Comparison of ENCODE assay signal across 25 cellular contexts in genomic region chr9:37778534-37778933, GRCh38. TPM values are rescaled to one million over a fixed set of nuclear protein-coding genes. Genes with fewer than 3 reads are reported as not detected.
DNase-seq lines count a peak whose midpoint lies in the region; ATAC-seq, FAIRE-seq and TF ChIP-seq lines count a peak whose summit lies in the region.
"Had no signal": no experiment of that assay in that cellular context is flagged by ENCODE, and none has a peak within 500 bp of the region (broad histone marks: within the 10 kb centered on the region; RNA-seq: fewer than 3 reads in every experiment).

No MANE protein-coding gene starts in this region.

- TF ChIP-seq CTCF in activated CD8-positive, alpha-beta T cell treated with anti-CD3 and anti-CD28 coated beads for 36 hours (IDR thresholded peaks at IDR 0.05) = no peak
- TF ChIP-seq CTCF in HFFc6 (IDR thresholded peaks at IDR 0.05) (no peak), astrocyte (IDR thresholded peaks at IDR 0.05; ENCODE audit: insufficient read depth, low read depth, low read length) (no peak), GM10248 (IDR thresholded peaks at IDR 0.05; ENCODE audit: control extremely low read depth, extremely low read depth, low read depth, missing control alignments) (no peak)

- no peak overlapping the region for H3K9ac ChIP-seq in astrocyte (ENCODE audit: low read length)

- intact Hi-C loops in activated CD8-positive, alpha-beta T cell treated with anti-CD3 and anti-CD28 coated beads for 36 hours (cut with micrococcal nuclease) = no loop called here

- H3K4me2 ChIP-seq in astrocyte (ENCODE audit: low read length) = no peak overlapping the region
- H3K4me2 ChIP-seq: PC-9 had no signal

- no peak for FAIRE-seq in astrocyte (lab: Jason Lieb, UNC)
- FAIRE-seq: GM19239 had no signal

- peaks cover 63% of the 10 kb centered on the region for H3K36me3 Mint-ChIP-seq in activated CD8-positive, alpha-beta T cell treated with anti-CD3 and anti-CD28 coated beads for 36 hours (ENCODE audit: low read depth)
- H3K36me3 Mint-ChIP-seq in activated CD8-positive, alpha-beta T cell treated with anti-CD3 and anti-CD28 coated beads, Interleukin-2, amount 10 ng/mL, durations not matched to agents 7 days and 5 days (ENCODE audit: low read depth) = peaks cover 70% of the 10 kb centered on the region
- H3K36me3 Mint-ChIP-seq in HFFc6 (ENCODE audit: low read depth) (peaks cover 33% of the 10 kb centered on the region), astrocyte (ENCODE audit: low read depth, unreplicated experiment) (peaks cover 7% of the 10 kb centered on the region)

- POLR2A ChIA-PET in activated CD8-positive, alpha-beta T cell treated with anti-CD3 and anti-CD28 coated beads for 36 hours (lab: Charles Lee) = interaction anchor here (0.8 to 1.4 kb wide), 4 partner anchors 10 to 125 kb away, joined by 3 to 4 read pairs (median 4); no protein-coding TSS in a partner anchor
- POLR2A ChIA-PET in activated CD8-positive, alpha-beta T cell treated with anti-CD3 and anti-CD28 coated beads, Interleukin-2, amount 10 ng/mL, durations not matched to agents 7 days and 5 days (lab: Charles Lee) = no interaction called here
- POLR2A ChIA-PET in GM10248 (lab: Yijun Ruan, JAX) = interaction anchor here (0.7 kb wide), 1 partner anchor 406 kb away, joined by 4 read pairs; no protein-coding TSS in a partner anchor

- no peak for ATAC-seq in activated CD8-positive, alpha-beta T cell treated with anti-CD3 and anti-CD28 coated beads for 36 hours
- no peak for ATAC-seq in activated CD8-positive, alpha-beta T cell treated with anti-CD3 and anti-CD28 coated beads, Interleukin-2, amount 10 ng/mL, durations not matched to agents 7 days and 5 days
- ATAC-seq in HG03565 (IDR thresholded peaks at IDR 0.05; ENCODE audit: unreplicated experiment) = no peak
- ATAC-seq: CD8-positive, alpha-beta T cell had no signal

- H3K27me3 Mint-ChIP-seq in activated CD8-positive, alpha-beta T cell treated with anti-CD3 and anti-CD28 coated beads for 36 hours = no peaks in the 10 kb centered on the region
- H3K27me3 Mint-ChIP-seq in activated CD8-positive, alpha-beta T cell treated with anti-CD3 and anti-CD28 coated beads, Interleukin-2, amount 10 ng/mL, durations not matched to agents 7 days and 5 days (ENCODE audit: low read depth) = no peaks in the 10 kb centered on the region
- H3K27me3 Mint-ChIP-seq in HFFc6 (ENCODE audit: insufficient read depth) = peaks cover 3% of the 10 kb centered on the region
- no peaks in the 10 kb centered on the region for H3K27me3 Mint-ChIP-seq in astrocyte (ENCODE audit: low read depth, unreplicated experiment)
- H3K27me3 Mint-ChIP-seq: B cell had no signal

- peaks cover 3% of the 10 kb centered on the region for H3K4me1 ChIP-seq in astrocyte (ENCODE audit: insufficient read depth, low read length)
- H3K4me1 ChIP-seq: Caco-2 had no signal

- H3K27ac Mint-ChIP-seq in activated CD8-positive, alpha-beta T cell treated with anti-CD3 and anti-CD28 coated beads for 36 hours = peak overlapping the region; percentile 60
- H3K27ac Mint-ChIP-seq in activated CD8-positive, alpha-beta T cell treated with anti-CD3 and anti-CD28 coated beads, Interleukin-2, amount 10 ng/mL, durations not matched to agents 7 days and 5 days = no peak overlapping the region
- H3K27ac Mint-ChIP-seq in HFFc6 (peak overlapping the region; percentile 53), astrocyte (ENCODE audit: unreplicated experiment) (peak overlapping the region; percentile 42)
- H3K27ac Mint-ChIP-seq: B cell; CD8-positive, alpha-beta T cell had no signal

- H3K27ac ChIP-seq in astrocyte (ENCODE audit: low read depth, low read length) (no peak overlapping the region), epithelial cell of prostate (peak overlapping the region; percentile 37)
- H3K27ac ChIP-seq: 22Rv1, C4-2B, PC-9 had no signal

- peaks cover 31% of the 10 kb centered on the region for H3K4me1 Mint-ChIP-seq in activated CD8-positive, alpha-beta T cell treated with anti-CD3 and anti-CD28 coated beads for 36 hours (ENCODE audit: low read depth)
- H3K4me1 Mint-ChIP-seq in activated CD8-positive, alpha-beta T cell treated with anti-CD3 and anti-CD28 coated beads, Interleukin-2, amount 10 ng/mL, durations not matched to agents 7 days and 5 days (ENCODE audit: low read depth) = peaks cover 22% of the 10 kb centered on the region
- peaks cover 53% of the 10 kb centered on the region for H3K4me1 Mint-ChIP-seq in HFFc6 (ENCODE audit: low read depth)
- H3K4me1 Mint-ChIP-seq in astrocyte (ENCODE audit: low read depth, unreplicated experiment) = peaks cover 7% of the 10 kb centered on the region

- H3K9me3 Mint-ChIP-seq in activated CD8-positive, alpha-beta T cell treated with anti-CD3 and anti-CD28 coated beads for 36 hours = no peaks in the 10 kb centered on the region
- H3K9me3 Mint-ChIP-seq in activated CD8-positive, alpha-beta T cell treated with anti-CD3 and anti-CD28 coated beads, Interleukin-2, amount 10 ng/mL, durations not matched to agents 7 days and 5 days (ENCODE audit: insufficient read depth) = no peaks in the 10 kb centered on the region
- H3K9me3 Mint-ChIP-seq in HFFc6 (no peaks in the 10 kb centered on the region), astrocyte (ENCODE audit: unreplicated experiment) (no peaks in the 10 kb centered on the region)
- H3K9me3 Mint-ChIP-seq: CD8-positive, alpha-beta T cell had no signal

- no peak overlapping the region for H2AFZ ChIP-seq in astrocyte (ENCODE audit: low read depth, low read length)
- H2AFZ ChIP-seq: PC-9 had no signal

- H3K79me2 ChIP-seq in astrocyte (ENCODE audit: insufficient read depth, low read length) = peaks cover 24% of the 10 kb centered on the region

- H3K9me3 ChIP-seq in astrocyte (ENCODE audit: insufficient read depth, low read depth, low read length) = no peaks in the 10 kb centered on the region
- H3K9me3 ChIP-seq: Caco-2 had no signal

- no peak overlapping the region for H3K4me3 Mint-ChIP-seq in activated CD8-positive, alpha-beta T cell treated with anti-CD3 and anti-CD28 coated beads for 36 hours
- no peak overlapping the region for H3K4me3 Mint-ChIP-seq in activated CD8-positive, alpha-beta T cell treated with anti-CD3 and anti-CD28 coated beads, Interleukin-2, amount 10 ng/mL, durations not matched to agents 7 days and 5 days
- no peak overlapping the region for H3K4me3 Mint-ChIP-seq in HFFc6
- H3K4me3 Mint-ChIP-seq in astrocyte (ENCODE audit: unreplicated experiment) = no peak overlapping the region
- H3K4me3 Mint-ChIP-seq: B cell; CD8-positive, alpha-beta T cell had no signal

- CTCF ChIA-PET in activated CD8-positive, alpha-beta T cell treated with anti-CD3 and anti-CD28 coated beads for 36 hours (lab: Charles Lee) = interaction anchor here (0.6 to 1.3 kb wide), 3 partner anchors 9 to 357 kb away, joined by 3 to 4 read pairs (median 3); no protein-coding TSS in a partner anchor
- CTCF ChIA-PET in activated CD8-positive, alpha-beta T cell treated with anti-CD3 and anti-CD28 coated beads, Interleukin-2, amount 10 ng/mL, durations not matched to agents 7 days and 5 days (lab: Charles Lee) = interaction anchor here (1.5 kb wide), 1 partner anchor 15 kb away, joined by 3 read pairs; no protein-coding TSS in a partner anchor
- CTCF ChIA-PET in GM10248 (lab: Yijun Ruan, JAX) = no interaction called here

- H3K27me3 ChIP-seq in astrocyte (ENCODE audit: insufficient read depth, low read length) = no peaks in the 10 kb centered on the region

- peaks cover 52% of the 10 kb centered on the region for H3K36me3 ChIP-seq in astrocyte (ENCODE audit: insufficient read depth, low read length)

- peaks cover 42% of the 10 kb centered on the region for H4K20me1 ChIP-seq in astrocyte (ENCODE audit: insufficient read depth, low read length)

- no peak for DNase-seq in activated CD8-positive, alpha-beta T cell treated with anti-CD3 and anti-CD28 coated beads for 36 hours
- DNase-seq in activated CD8-positive, alpha-beta T cell treated with anti-CD3 and anti-CD28 coated beads, Interleukin-2, amount 10 ng/mL, durations not matched to agents 7 days and 5 days = no peak
- no peak for DNase-seq in HFFc6
- no peak for DNase-seq in astrocyte (ENCODE audit: low read depth)
- no peak for DNase-seq in epithelial cell of prostate (ENCODE audit: low read depth, low spot score)
- DNase-seq in GM10248 (ENCODE audit: extremely low spot score) = no peak
- DNase-seq in iPS-NIHi11 (ENCODE audit: low spot score) = no peak
- DNase-seq: Caco-2; CD8-positive, alpha-beta T cell; DMS79; EL; GDM1; KG1; MM.1S; NCI-H2029; NCI-H446 treated with DMSO at 0.1 percent for 48 hours; NCI-H526; PC-9; RPMI8226; SHP77 had no signal

- H3K4me3 ChIP-seq in astrocyte (ENCODE audit: insufficient read depth, low read depth, low read length) = no peak overlapping the region
- H3K4me3 ChIP-seq: PC-9 had no signal

RNA-seq across cellular contexts. Expression of gene EXOSC3, which starts 6.3 kb away (rescaled TPM):
- 100 to 1,000 TPM; 111 to 126 TPM for total RNA-seq in activated CD8-positive, alpha-beta T cell treated with anti-CD3 and anti-CD28 coated beads for 36 hours
- 10 to 100 TPM; 86.0 to 88.4 TPM for total RNA-seq in activated CD8-positive, alpha-beta T cell treated with anti-CD3 and anti-CD28 coated beads, Interleukin-2, amount 10 ng/mL, durations not matched to agents 7 days and 5 days
- total RNA-seq in HFFc6 (2021; fragmentation: NEBNext Ultra II Directional; extraction: Animal tissue kit (Norgen Biotek cat#: 25700)) = 10 to 100 TPM; 37.7 to 49.8 (median 41.9) TPM
- total RNA-seq in astrocyte = 24.6 and 30.7 TPM in 2 replicates

RNA-seq across cellular contexts. Expression of gene DCAF10, which starts 22.1 kb away (rescaled TPM):
- total RNA-seq in activated CD8-positive, alpha-beta T cell treated with anti-CD3 and anti-CD28 coated beads for 36 hours = 10 to 100 TPM; 14.7 to 15.2 TPM
- 10 to 100 TPM; 19.7 to 21.2 TPM for total RNA-seq in activated CD8-positive, alpha-beta T cell treated with anti-CD3 and anti-CD28 coated beads, Interleukin-2, amount 10 ng/mL, durations not matched to agents 7 days and 5 days
- 10 to 100 TPM; 18.3 to 26.5 (median 23.1) TPM for total RNA-seq in HFFc6 (2021; fragmentation: NEBNext Ultra II Directional; extraction: Animal tissue kit (Norgen Biotek cat#: 25700))
- total RNA-seq in astrocyte = 22.3 and 24.2 TPM in 2 replicates

RNA-seq across cellular contexts. Expression of gene TRMT10B, which starts 24.9 kb away (rescaled TPM):
- 10 to 100 TPM; 10.6 to 12.0 TPM for total RNA-seq in activated CD8-positive, alpha-beta T cell treated with anti-CD3 and anti-CD28 coated beads for 36 hours
- 10 to 100 TPM; 11.4 to 12.9 TPM for total RNA-seq in activated CD8-positive, alpha-beta T cell treated with anti-CD3 and anti-CD28 coated beads, Interleukin-2, amount 10 ng/mL, durations not matched to agents 7 days and 5 days
- total RNA-seq in HFFc6 (2021; fragmentation: NEBNext Ultra II Directional; extraction: Animal tissue kit (Norgen Biotek cat#: 25700)) = 1 to 10 TPM; 2.1 to 3.1 (median 2.6) TPM
- total RNA-seq in astrocyte = 4.2 and 6.2 TPM in 2 replicates
